ENCODE assay signal across 10 cellular contexts in genomic region chr3:64470436-64470835, GRCh38.
"Had no signal": no experiment of that assay in that cellular context is flagged by ENCODE, and none has a peak within 500 bp of the region (broad histone marks: within the 10 kb centered on the region; RNA-seq: fewer than 3 reads in every experiment).

No MANE protein-coding gene starts in this region.

- H3K27ac ChIP-seq: VCaP, WERI-Rb-1 had no signal

- H3K36me3 ChIP-seq: WERI-Rb-1 had no signal

- ATAC-seq: activated CD4-positive, alpha-beta T cell treated with anti-CD3 and anti-CD28 coated beads for 36 hours; activated CD4-positive, CD25-positive, alpha-beta regulatory T cell treated with anti-CD3 and anti-CD28 coated beads, Interleukin-2, amount 50 U/mL, for 24 hours; activated CD8-positive, alpha-beta memory T cell treated with anti-CD3 and anti-CD28 coated beads, Interleukin-2, amount 10 ng/mL, durations not matched to agents 7 days and 5 days; activated CD8-positive, alpha-beta T cell treated with anti-CD3 and anti-CD28 coated beads for 36 hours; activated CD8-positive, alpha-beta T cell treated with anti-CD3 and anti-CD28 coated beads, Interleukin-2, amount 10 ng/mL, durations not matched to agents 7 days and 5 days; T-cell; T-helper 17 cell; WTC11 had no signal
